In the genomic region with DNA sequence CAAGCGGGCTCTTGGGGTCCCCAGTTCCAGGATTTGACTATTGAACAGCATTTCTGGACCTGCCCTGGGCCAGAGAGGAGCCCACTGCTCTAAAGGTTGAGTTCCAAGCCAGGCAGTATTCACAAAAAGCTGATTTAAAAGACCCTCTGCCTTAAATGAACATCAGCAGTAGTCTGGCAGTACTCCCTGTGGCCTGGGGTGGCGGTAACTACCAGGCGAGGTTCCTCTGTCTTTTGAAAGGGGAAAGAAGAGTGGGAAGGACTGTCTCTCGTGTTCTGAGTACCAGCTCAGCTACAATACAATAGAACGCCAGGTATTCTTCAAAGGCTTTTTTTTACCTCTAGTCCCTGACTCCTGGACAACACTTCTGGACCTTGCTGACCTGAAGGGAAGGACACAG, we compare ENCODE assay signal across 2 cellular contexts.
TF ChIP-seq lines count a peak whose summit lies in the region.

No MANE protein-coding gene starts in this region.

TF ChIP-seq in HEK293T, 16 proteins besides CTCF, POLR2A, EP300 and RAD21 (continued from another document):
- TF ChIP-seq L3MBTL2 (conservative IDR thresholded peaks at IDR 0.05) (no peak), CTBP1 (IDR thresholded peaks at IDR 0.05; ENCODE audit: borderline replicate concordance) (no peak), LEF1 (IDR thresholded peaks at IDR 0.05; ENCODE audit: borderline replicate concordance) (no peak), SUZ12 (IDR thresholded peaks at IDR 0.05) (no peak), SP1 (IDR thresholded peaks at IDR 0.05) (no peak), HDGF (IDR thresholded peaks at IDR 0.05; ENCODE audit: borderline replicate concordance) (no peak)

TF ChIP-seq in H1, 55 proteins besides CTCF, POLR2A, EP300 and RAD21 (continued from another document):
- TF ChIP-seq ZNF274 (IDR thresholded peaks at IDR 0.05; ENCODE audit: borderline replicate concordance, extremely low read depth, low read length) (no peak), SP4 (IDR thresholded peaks at IDR 0.05; ENCODE audit: low read length) (no peak)
